8 cellular contexts compared by ENCODE assay signal in genomic region chr20:50120935-50121693, GRCh38. TPM values are rescaled to one million over a fixed set of nuclear protein-coding genes. Genes with fewer than 3 reads are reported as not detected.
DNase-seq lines count a peak whose midpoint lies in the region; ATAC-seq and TF ChIP-seq lines count a peak whose summit lies in the region.

No MANE protein-coding gene starts in this region.

- no peak overlapping the region for H3K4me3 Mint-ChIP-seq in natural killer cell

- H3K4me1 Mint-ChIP-seq in natural killer cell = peaks cover 9% of the 10 kb centered on the region in 2 donors

- peak; percentile 77 for ATAC-seq in esophagus mucosa
- peak; percentile 76 to 87 (median 83) for ATAC-seq in natural killer cell
- no peak for ATAC-seq in GM18498 (IDR thresholded peaks at IDR 0.05; ENCODE audit: unreplicated experiment)

- no peaks in the 10 kb centered on the region for H3K9me3 ChIP-seq in suprapubic skin

- H3K27ac Mint-ChIP-seq in natural killer cell = peak overlapping the region in 1 of 2 donors; percentile 24

- H3K36me3 Mint-ChIP-seq in natural killer cell = peaks cover 8% of the 10 kb centered on the region

- H3K9me3 Mint-ChIP-seq in natural killer cell = no peaks in the 10 kb centered on the region

- H3K27ac ChIP-seq in suprapubic skin = peak overlapping the region; percentile 14

- H3K27me3 Mint-ChIP-seq in natural killer cell (ENCODE audit: low read depth in 2 of 2) = no peaks in the 10 kb centered on the region

- peaks cover 31% of the 10 kb centered on the region for H3K36me3 ChIP-seq in suprapubic skin

- H3K4me1 ChIP-seq in suprapubic skin = peaks cover 15% of the 10 kb centered on the region

- 41% methylated on average over 9 of the region's 9 CpGs for WGBS in suprapubic skin

- no peaks in the 10 kb centered on the region for H3K27me3 ChIP-seq in suprapubic skin

- peak; percentile 65 for TF ChIP-seq CTCF in natural killer cell (IDR thresholded peaks at IDR 0.05)
- TF ChIP-seq CTCF in suprapubic skin (IDR thresholded peaks at IDR 0.05) = peak; percentile 73 to 77

- peak; percentile 70 for DNase-seq in COLO829 (ENCODE audit: low spot score)
- DNase-seq in HK-2 (ENCODE audit: unreplicated experiment) = peak; percentile 76
- peak; percentile 53 for DNase-seq in NOMO-1 treated with DMSO at 0.1 percent for 48 hours (lab: John Stamatoyannopoulos, UW; ENCODE audit: unreplicated experiment)
- DNase-seq in activated T-cell treated with anti-CD3 and anti-CD28 coated beads for 1 hour (ENCODE audit: low read depth) = peak; percentile 55
- DNase-seq in natural killer cell = peak; percentile 41
- peak in 1 of 2 donors; percentile 75 for DNase-seq in suprapubic skin (ENCODE audit: low spot score in 2 of 2)

- TF ChIP-seq EP300 in suprapubic skin (IDR thresholded peaks at IDR 0.05) = no peak

- intact Hi-C loops in natural killer cell (cut with micrococcal nuclease) = loop anchor here (1.0 kb wide), 1 partner anchor 48 kb away; no protein-coding TSS in a partner anchor

- no peak for TF ChIP-seq POLR2A in suprapubic skin (IDR thresholded peaks at IDR 0.05)

- H3K4me3 ChIP-seq in suprapubic skin = no peak overlapping the region

RNA-seq across cellular contexts. Expression of gene UBE2V1, which starts 8.2 kb away (rescaled TPM):
- total RNA-seq in esophagus mucosa (75.6 TPM), natural killer cell (100 to 1,000 TPM; 194 to 238 (median 236) TPM), suprapubic skin (100 to 1,000 TPM in 2 of 4 donors, 10 to 100 TPM in 2; 80.5 to 162 (median 99.0) TPM)

RNA-seq across cellular contexts. Expression of gene PEDS1, which starts 32.4 kb away (rescaled TPM):
- total RNA-seq in esophagus mucosa (27.0 TPM), natural killer cell (10 to 100 TPM; 27.4 to 32.8 (median 31.5) TPM), suprapubic skin (10 to 100 TPM; 30.5 to 82.2 (median 57.3) TPM)
